8 cellular contexts compared by ENCODE assay signal in genomic region chr3:49412632-49413337, GRCh38. TPM values are rescaled to one million over a fixed set of nuclear protein-coding genes. Genes with fewer than 3 reads are reported as not detected.
A peak's percentile ranks its signal among the peaks of the same experiment; 100 is the strongest.
DNase-seq lines count a peak whose midpoint lies in the region; ATAC-seq and TF ChIP-seq lines count a peak whose summit lies in the region.

No MANE protein-coding gene starts in this region.

- peak overlapping the region; percentile 93 for H3K27ac Mint-ChIP-seq in osteocyte (ENCODE audit: unreplicated experiment)

- TF ChIP-seq CTCF in epithelial cell of proximal tubule (conservative IDR thresholded peaks at IDR 0.05; ENCODE audit: low read depth, low read length) (no peak), osteocyte (IDR thresholded peaks at IDR 0.05) (no peak)

- H3K9me3 Mint-ChIP-seq in osteocyte (ENCODE audit: unreplicated experiment), result no peaks in the 10 kb centered on the region

- peak overlapping the region; percentile 90 for H3K4me3 Mint-ChIP-seq in osteocyte (ENCODE audit: unreplicated experiment)

- H3K4me3 ChIP-seq in epithelial cell of proximal tubule (ENCODE audit: low read depth, low read length), result peak overlapping the region; percentile 92

- H3K4me1 Mint-ChIP-seq in osteocyte (ENCODE audit: unreplicated experiment), result peaks cover 42% of the 10 kb centered on the region

- H3K36me3 Mint-ChIP-seq in osteocyte (ENCODE audit: unreplicated experiment), result peaks cover 8% of the 10 kb centered on the region

- ATAC-seq in GM21515 (IDR thresholded peaks at IDR 0.05; ENCODE audit: unreplicated experiment) (no peak), HG02571 (IDR thresholded peaks at IDR 0.05; ENCODE audit: unreplicated experiment) (no peak)

- no peaks in the 10 kb centered on the region for H3K27me3 Mint-ChIP-seq in osteocyte (ENCODE audit: unreplicated experiment)

- DNase-seq in EH (ENCODE audit: low read depth) (peak; percentile 42), RKO (ENCODE audit: low spot score) (peak; percentile 34), epithelial cell of proximal tubule (ENCODE audit: low read depth) (no peak), osteocyte (ENCODE audit: extremely low spot score, unreplicated experiment) (no peak)
- DNase-seq in stimulated activated CD4-positive, alpha-beta T cell treated with anti-CD3 and anti-CD28 coated beads, Interleukin-4, amount 100 ng/mL, for 24 hours, result no peak
- no peak for DNase-seq in stimulated activated CD4-positive, alpha-beta T cell treated with anti-CD3 and anti-CD28 coated beads, Interleukin-4, amount 100 ng/mL, for 1 hour

RNA-seq across cellular contexts. Expression of gene TCTA, which starts 0.6 kb away (rescaled TPM):
- total RNA-seq in epithelial cell of proximal tubule (16.9 and 21.7 TPM in 2 replicates), osteocyte (34.7 and 36.4 TPM in 2 replicates)

RNA-seq across cellular contexts. Expression of gene RHOA, which starts 1.0 kb away (rescaled TPM):
- total RNA-seq in epithelial cell of proximal tubule (355 and 504 TPM in 2 replicates), osteocyte (574 and 607 TPM in 2 replicates)

RNA-seq across cellular contexts. Expression of gene AMT, which starts 9.5 kb away (rescaled TPM):
- total RNA-seq in epithelial cell of proximal tubule (2.3 and 2.5 TPM in 2 replicates), osteocyte (8.0 and 9.4 TPM in 2 replicates)

RNA-seq across cellular contexts. Expression of gene NICN1, which starts 16.3 kb away (rescaled TPM):
- 0.22 and 1.2 TPM in 2 replicates for total RNA-seq in epithelial cell of proximal tubule
- 31.4 and 34.4 TPM in 2 replicates for total RNA-seq in osteocyte

RNA-seq across cellular contexts. Expression of gene GPX1, which starts 54.6 kb away (rescaled TPM):
- total RNA-seq in epithelial cell of proximal tubule (339 and 557 TPM in 2 replicates), osteocyte (91.6 and 98.9 TPM in 2 replicates)

Comparison
In these comparisons a context has a peak if more than half of its experiments do, and no peak if none do; other contexts are left out.
1. DNase-seq: peak in EH (single experiment) and RKO (single experiment); none in epithelial cell of proximal tubule (single experiment), osteocyte (single experiment), stimulated activated CD4-positive, alpha-beta T cell treated with anti-CD3 and anti-CD28 coated beads, Interleukin-4, amount 100 ng/mL, for 24 hours (single experiment) and stimulated activated CD4-positive, alpha-beta T cell treated with anti-CD3 and anti-CD28 coated beads, Interleukin-4, amount 100 ng/mL, for 1 hour (single experiment).